In genomic region chr1:25204797-25205441, GRCh38 we compare ENCODE assay signal across 9 cellular contexts. TPM values are rescaled to one million over a fixed set of nuclear protein-coding genes. Genes with fewer than 3 reads are reported as not detected.
DNase-seq lines count a peak whose midpoint lies in the region; ATAC-seq and TF ChIP-seq lines count a peak whose summit lies in the region.
"Had no signal": no experiment of that assay in that cellular context is flagged by ENCODE, and none has a peak within 500 bp of the region (broad histone marks: within the 10 kb centered on the region; RNA-seq: fewer than 3 reads in every experiment).

No MANE protein-coding gene starts in this region.

- no peak overlapping the region for H3K4me3 Mint-ChIP-seq in activated B cell treated with CpG ODN at 0.5 μM for 24 hours
- H3K4me3 Mint-ChIP-seq: stimulated activated effector memory CD8-positive, alpha-beta T cell treated with anti-CD3 and anti-CD28 coated beads, Interleukin-12 subunit alpha, Interleukin-12 subunit beta, amount 100 ng/mL, for 72 hours had no signal

- CTCF ChIA-PET in GM10248 (lab: Yijun Ruan, JAX) (interaction anchor here (0.7 to 6.0 kb wide), 37 partner anchors 8 to 516 kb away, joined by 3 to 66 read pairs (median 4); partner anchors contain the start of gene SYF2), activated B cell treated with CpG ODN at 0.5 μM for 24 hours (lab: Charles Lee) (interaction anchor here (0.7 to 5.8 kb wide), 15 partner anchors 88 to 839 kb away, joined by 3 to 79 read pairs (median 3); no protein-coding TSS in a partner anchor)

- TF ChIP-seq CTCF in GM10248 (IDR thresholded peaks at IDR 0.05; ENCODE audit: control extremely low read depth, extremely low read depth, low read depth, missing control alignments), result peak; percentile 42
- TF ChIP-seq CTCF in activated B cell treated with CpG ODN at 0.5 μM for 24 hours (IDR thresholded peaks at IDR 0.05), result no peak

- ATAC-seq in activated B cell treated with CpG ODN at 0.5 μM for 24 hours (ENCODE audit: low read depth) (peak; percentile 47), GM19452 (IDR thresholded peaks at IDR 0.05; ENCODE audit: unreplicated experiment) (no peak)
- ATAC-seq: stimulated activated effector memory CD8-positive, alpha-beta T cell treated with anti-CD3 and anti-CD28 coated beads, Interleukin-12 subunit alpha, Interleukin-12 subunit beta, amount 100 ng/mL, for 72 hours had no signal

- in situ Hi-C loops in ACHN (cut with HindIII; ENCODE audit: low pct_ligation_motif_present, low pct_unique_long_range_greater_than_20kb, low sequenced_read_pairs), result no loop called here

- H3K27ac Mint-ChIP-seq in activated B cell treated with CpG ODN at 0.5 μM for 24 hours, result no peak overlapping the region
- H3K27ac Mint-ChIP-seq: stimulated activated effector memory CD8-positive, alpha-beta T cell treated with anti-CD3 and anti-CD28 coated beads, Interleukin-12 subunit alpha, Interleukin-12 subunit beta, amount 100 ng/mL, for 72 hours had no signal

- no peaks in the 10 kb centered on the region for H3K36me3 Mint-ChIP-seq in activated B cell treated with CpG ODN at 0.5 μM for 24 hours (ENCODE audit: low read depth)

- no peaks in the 10 kb centered on the region for H3K4me1 Mint-ChIP-seq in activated B cell treated with CpG ODN at 0.5 μM for 24 hours
- H3K4me1 Mint-ChIP-seq: stimulated activated effector memory CD8-positive, alpha-beta T cell treated with anti-CD3 and anti-CD28 coated beads, Interleukin-12 subunit alpha, Interleukin-12 subunit beta, amount 100 ng/mL, for 72 hours had no signal

- H3K9me3 Mint-ChIP-seq in activated B cell treated with CpG ODN at 0.5 μM for 24 hours, result no peaks in the 10 kb centered on the region
- H3K9me3 Mint-ChIP-seq: stimulated activated effector memory CD8-positive, alpha-beta T cell treated with anti-CD3 and anti-CD28 coated beads, Interleukin-12 subunit alpha, Interleukin-12 subunit beta, amount 100 ng/mL, for 72 hours had no signal

- H3K27me3 Mint-ChIP-seq in activated B cell treated with CpG ODN at 0.5 μM for 24 hours, result peaks cover 2% of the 10 kb centered on the region

- intact Hi-C loops in activated B cell treated with CpG ODN at 0.5 μM for 24 hours (cut with micrococcal nuclease), result loop anchor here (1.0 to 2.0 kb wide), 5 partner anchors 56 to 357 kb away; partner anchors contain the start of gene RUNX3

- DNase-seq in ACHN, result peak; percentile 43
- DNase-seq in GM10248 (ENCODE audit: extremely low spot score), result peak; percentile 65
- peak; percentile 17 to 45 for DNase-seq in NCI-H1930 (lab: John Stamatoyannopoulos, UW)
- no peak for DNase-seq in activated B cell treated with CpG ODN at 0.5 μM for 24 hours
- DNase-seq in germinal center (ENCODE audit: low spot score), result peak; percentile 64
- peak; percentile 63 for DNase-seq in pons (ENCODE audit: low spot score)
- no peak for DNase-seq in T-helper 9 cell

- POLR2A ChIA-PET in GM10248 (lab: Yijun Ruan, JAX), result no interaction called here
- POLR2A ChIA-PET in activated B cell treated with CpG ODN at 0.5 μM for 24 hours (lab: Charles Lee), result interaction anchor here (1.1 kb wide), 1 partner anchor 27 kb away, joined by 4 read pairs; the partner anchor contains the start of gene SYF2

RNA-seq across cellular contexts. Expression of gene SYF2, which starts 27.4 kb away (rescaled TPM):
- 51.1 and 53.9 TPM in 2 replicates for total RNA-seq in activated B cell treated with CpG ODN at 0.5 μM for 24 hours

RNA-seq across cellular contexts. Expression of gene RSRP1, which starts 42.3 kb away (rescaled TPM):
- 179 and 222 TPM in 2 replicates for total RNA-seq in activated B cell treated with CpG ODN at 0.5 μM for 24 hours

Comparison
In these comparisons a context has a peak if more than half of its experiments do, and no peak if none do; other contexts are left out.
1. DNase-seq: peak in ACHN (single experiment), GM10248 (single experiment), NCI-H1930 (2 of 2), germinal center (single experiment) and pons (single experiment); none in activated B cell treated with CpG ODN at 0.5 μM for 24 hours (single experiment) and T-helper 9 cell (single experiment).